Comparison of ENCODE assay signal across 8 cellular contexts in the genomic region with DNA sequence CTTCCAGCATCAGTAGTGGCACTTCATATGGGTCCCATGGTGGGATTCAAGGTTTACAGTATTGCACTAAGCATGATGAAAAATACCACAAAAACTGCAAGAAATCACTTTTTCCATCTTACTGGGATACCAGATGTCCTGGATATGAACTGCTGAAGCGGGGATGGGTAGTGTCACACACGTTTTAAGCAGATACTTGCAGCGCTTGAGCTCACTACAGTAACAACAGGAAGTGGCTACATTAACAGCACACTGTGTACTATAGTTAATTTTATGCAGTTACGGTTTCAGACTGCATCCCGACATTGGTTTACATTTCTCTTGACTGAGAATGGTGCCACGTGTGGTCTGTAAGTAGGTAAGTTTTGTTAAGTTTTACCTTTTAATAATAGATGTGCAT. TPM values are rescaled to one million over a fixed set of nuclear protein-coding genes. Genes with fewer than 3 reads are reported as not detected.
DNase-seq lines count a peak whose midpoint lies in the region; ATAC-seq and TF ChIP-seq lines count a peak whose summit lies in the region.

No MANE protein-coding gene starts in this region.

- no peaks in the 10 kb centered on the region for H3K27me3 ChIP-seq in KMS-11 (ENCODE audit: insufficient read depth, low read depth)

- peaks cover 91% of the 10 kb centered on the region for H3K4me1 ChIP-seq in KMS-11 (ENCODE audit: low read depth, poor library complexity, severe bottlenecking)

- H3K9ac ChIP-seq in KMS-11, result no peak overlapping the region

- H3K27ac ChIP-seq in KMS-11, result peak overlapping the region; percentile 60

- no peaks in the 10 kb centered on the region; the same call in 1 of the 2 replicates for H3K36me3 ChIP-seq in KMS-11 (ENCODE audit: insufficient read depth)

- H3K79me2 ChIP-seq in KMS-11 (ENCODE audit: insufficient read depth, low read depth), result peaks cover 32% of the 10 kb centered on the region; the same call in 1 of the 2 replicates

- ATAC-seq in GM21526 (IDR thresholded peaks at IDR 0.05; ENCODE audit: low FRiP score, unreplicated experiment) (peak; percentile 33), omental fat pad (ENCODE audit: low FRiP score) (no peak), GM19023 (IDR thresholded peaks at IDR 0.05; ENCODE audit: unreplicated experiment) (no peak)

- no peak overlapping the region for H2AFZ ChIP-seq in KMS-11 (ENCODE audit: low read depth)

- TF ChIP-seq CTCF in GM12865 (IDR thresholded peaks at IDR 0.05; ENCODE audit: insufficient read depth, low read depth, low read length, missing control alignments), result no peak
- TF ChIP-seq CTCF in KMS-11 (conservative IDR thresholded peaks at IDR 0.05; ENCODE audit: low read depth, low read length), result no peak
- no peak for TF ChIP-seq CTCF in omental fat pad (IDR thresholded peaks at IDR 0.05)

- H3K4me2 ChIP-seq in KMS-11, result peak overlapping the region; percentile 85

- H4K20me1 ChIP-seq in KMS-11 (ENCODE audit: insufficient read depth), result no peaks in the 10 kb centered on the region

- peak; percentile 87 for DNase-seq in GM12865 (ENCODE audit: low read depth)
- DNase-seq in germinal center (ENCODE audit: low spot score), result peak; percentile 73
- no peak for DNase-seq in effector CD8-positive, alpha-beta T cell (lab: John Stamatoyannopoulos, UW)
- DNase-seq in omental fat pad (ENCODE audit: low spot score), result no peak
- DNase-seq in cerebellar cortex (ENCODE audit: low spot score), result no peak

- peak overlapping the region; percentile 20 for H3K4me3 ChIP-seq in GM12865 (ENCODE audit: low read depth, low read length)
- no peak overlapping the region for H3K4me3 ChIP-seq in KMS-11 (IDR thresholded peaks at IDR 0.05; ENCODE audit: insufficient read depth, low read depth, low read length)

RNA-seq across cellular contexts. Expression of gene ISG20, which starts 3.5 kb away (rescaled TPM):
- 10 to 100 TPM; 21.3 to 41.0 (median 27.8) TPM for total RNA-seq in omental fat pad

RNA-seq across cellular contexts. Expression of gene AEN, which starts 14.2 kb away (rescaled TPM):
- total RNA-seq in omental fat pad, result 10 to 100 TPM in 3 of 4 donors, 1 to 10 TPM in 1; 7.6 to 60.2 (median 25.2) TPM

Comparison
In these comparisons a context has a peak if more than half of its experiments do, and no peak if none do; other contexts are left out.
1. DNase-seq: peak in GM12865 (single experiment) and germinal center (single experiment); none in effector CD8-positive, alpha-beta T cell (single experiment), omental fat pad (single experiment) and cerebellar cortex (single experiment).